ENCODE assay signal across 19 cellular contexts in the genomic region with DNA sequence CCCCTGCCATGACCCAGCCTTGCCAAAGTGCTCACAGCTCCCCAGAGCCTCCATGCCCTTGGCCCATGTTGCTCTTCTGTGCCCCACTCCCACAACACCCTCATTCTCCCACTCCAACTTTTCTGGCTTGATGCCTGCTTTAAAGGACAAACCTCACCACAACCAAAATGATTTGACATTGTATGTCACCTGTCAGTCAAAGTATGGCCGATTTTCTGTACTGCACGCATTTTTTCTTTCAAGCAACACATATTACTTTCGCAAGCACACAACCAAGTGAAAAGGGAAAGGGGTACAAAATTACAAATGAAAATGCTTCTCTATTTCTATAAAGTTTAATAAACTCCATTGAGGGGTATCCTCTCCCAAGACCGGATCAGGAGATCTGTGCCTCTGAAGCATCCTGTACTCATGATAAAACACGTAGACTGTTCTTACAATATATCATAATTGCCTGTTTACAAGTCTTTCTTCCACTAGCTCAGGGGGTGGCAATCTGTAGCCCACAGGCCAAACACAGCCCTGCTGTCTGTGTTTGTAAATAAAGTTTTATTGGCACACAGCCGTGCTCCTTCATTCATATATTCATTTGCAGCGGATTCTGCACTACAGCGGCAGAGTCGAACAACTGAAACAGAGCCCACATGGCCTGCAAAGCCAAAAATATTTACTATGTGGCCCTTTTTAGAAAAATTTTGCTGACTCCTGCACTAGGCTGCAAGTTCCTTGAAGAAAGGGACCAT.
"Had no signal": no experiment of that assay in that cellular context is flagged by ENCODE, and none has a peak within 500 bp of the region (broad histone marks: within the 10 kb centered on the region; RNA-seq: fewer than 3 reads in every experiment).

No MANE protein-coding gene starts in this region.

- H3K9me3 ChIP-seq: stomach, testis had no signal

- H3K4me3 Mint-ChIP-seq: activated B cell treated with CpG ODN at 0.5 μM for 24 hours; activated CD8-positive, alpha-beta T cell treated with anti-CD3 and anti-CD28 coated beads for 36 hours; activated T-cell treated with anti-CD3 and anti-CD28 coated beads, Interleukin-2, amount 50 U/mL, for 72 hours; central memory CD8-positive, alpha-beta T cell; naive B cell had no signal

- H3K27ac Mint-ChIP-seq: activated B cell treated with CpG ODN at 0.5 μM for 24 hours; activated CD8-positive, alpha-beta T cell treated with anti-CD3 and anti-CD28 coated beads for 36 hours; activated T-cell treated with anti-CD3 and anti-CD28 coated beads, Interleukin-2, amount 50 U/mL, for 72 hours; naive B cell had no signal

- H3K27me3 ChIP-seq: foreskin keratinocyte, stomach, testis had no signal

- H3K4me3 ChIP-seq: lung, stomach, testis had no signal

- ATAC-seq: activated CD8-positive, alpha-beta T cell treated with anti-CD3 and anti-CD28 coated beads for 36 hours; activated naive CD4-positive, alpha-beta T cell treated with anti-CD3 and anti-CD28 coated beads, Interleukin-2, amount 50 U/mL, for 72 hours; activated T-cell treated with anti-CD3 and anti-CD28 coated beads, Interleukin-2, amount 50 U/mL, for 72 hours; foreskin keratinocyte; left cardiac atrium had no signal

- H3K9me3 Mint-ChIP-seq: activated B cell treated with CpG ODN at 0.5 μM for 24 hours; activated CD8-positive, alpha-beta T cell treated with anti-CD3 and anti-CD28 coated beads for 36 hours; activated naive CD4-positive, alpha-beta T cell treated with anti-CD3 and anti-CD28 coated beads, Interleukin-2, amount 50 U/mL, for 72 hours; activated T-cell treated with anti-CD3 and anti-CD28 coated beads, Interleukin-2, amount 50 U/mL, for 72 hours; central memory CD8-positive, alpha-beta T cell; naive B cell had no signal

- H3K4me1 ChIP-seq: testis had no signal

- DNase-seq: activated B cell treated with CpG ODN at 0.5 μM for 24 hours; activated CD4-positive, alpha-beta T cell treated with anti-CD3 and anti-CD28 coated beads for 48 hours; activated CD8-positive, alpha-beta T cell treated with anti-CD3 and anti-CD28 coated beads for 36 hours; activated gamma-delta T cell; activated T-cell treated with anti-CD3 and anti-CD28 coated beads, Interleukin-2, amount 50 U/mL, for 72 hours; effector CD8-positive, alpha-beta T cell; foreskin keratinocyte; glutamatergic neuron; hypothalamus; left cardiac atrium; naive B cell; stimulated activated CD4-positive, alpha-beta T cell treated with anti-CD3 and anti-CD28 coated beads, Interleukin-12 subunit alpha, Interleukin-12 subunit beta, amount 100 ng/mL, for 4 hours; stimulated activated CD4-positive, alpha-beta T cell treated with anti-CD3 and anti-CD28 coated beads, Interleukin-2, amount 100 ng/mL, for 24 hours; stomach; testis had no signal

- H3K36me3 Mint-ChIP-seq: activated naive CD4-positive, alpha-beta T cell treated with anti-CD3 and anti-CD28 coated beads, Interleukin-2, amount 50 U/mL, for 72 hours; naive B cell had no signal

- H3K27ac ChIP-seq: foreskin keratinocyte, stomach, testis had no signal

- H3K4me1 Mint-ChIP-seq: activated B cell treated with CpG ODN at 0.5 μM for 24 hours; central memory CD8-positive, alpha-beta T cell; naive B cell had no signal

- H3K36me3 ChIP-seq: stomach had no signal

- FAIRE-seq: TTC549 had no signal
